Comparison of ENCODE assay signal across 1 cellular context in the genomic region with DNA sequence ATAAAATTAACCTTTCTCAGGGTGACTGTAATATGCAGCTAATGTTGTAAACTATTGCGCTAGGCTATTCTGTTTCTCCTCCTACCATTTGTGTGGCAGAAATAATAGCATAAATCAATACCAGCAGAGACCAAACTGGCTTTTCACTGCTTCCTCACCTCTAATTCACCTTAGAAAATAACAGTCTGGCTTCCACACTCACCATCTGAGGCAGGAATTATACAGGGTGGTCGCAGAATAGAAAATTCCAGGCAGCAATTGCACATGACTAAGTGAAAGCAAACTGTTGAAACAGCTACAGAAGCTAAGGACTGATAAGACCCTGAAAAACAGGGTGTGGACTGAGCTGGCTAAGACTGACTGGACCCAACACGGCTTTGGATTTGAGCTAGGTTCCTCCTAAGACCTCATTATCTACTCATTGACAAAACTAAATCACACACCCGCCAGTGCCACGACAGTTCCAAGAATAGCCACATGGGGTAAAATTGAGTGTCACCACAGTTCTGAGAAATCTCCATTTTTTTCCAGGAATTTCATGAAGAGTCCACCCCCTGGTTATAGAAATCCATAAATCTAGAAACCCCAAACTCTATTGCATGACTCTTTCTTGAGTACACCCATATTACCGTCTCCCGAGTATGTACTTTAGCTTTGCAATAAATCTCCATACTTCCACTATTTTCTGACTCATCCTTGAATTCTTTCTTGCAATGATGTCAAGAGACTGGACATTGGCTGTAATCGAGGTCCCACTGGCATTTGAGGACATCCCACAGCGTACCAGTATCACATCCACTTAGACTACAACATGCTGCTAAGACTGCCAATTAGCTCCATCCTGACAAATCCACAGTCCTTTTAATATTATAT.
TF ChIP-seq lines count a peak whose summit lies in the region.

No MANE protein-coding gene starts in this region.

TF ChIP-seq in K562, 482 proteins besides CTCF, POLR2A, EP300 and RAD21 (continued from another document and continues in another):
- TF ChIP-seq, protein P1, sequence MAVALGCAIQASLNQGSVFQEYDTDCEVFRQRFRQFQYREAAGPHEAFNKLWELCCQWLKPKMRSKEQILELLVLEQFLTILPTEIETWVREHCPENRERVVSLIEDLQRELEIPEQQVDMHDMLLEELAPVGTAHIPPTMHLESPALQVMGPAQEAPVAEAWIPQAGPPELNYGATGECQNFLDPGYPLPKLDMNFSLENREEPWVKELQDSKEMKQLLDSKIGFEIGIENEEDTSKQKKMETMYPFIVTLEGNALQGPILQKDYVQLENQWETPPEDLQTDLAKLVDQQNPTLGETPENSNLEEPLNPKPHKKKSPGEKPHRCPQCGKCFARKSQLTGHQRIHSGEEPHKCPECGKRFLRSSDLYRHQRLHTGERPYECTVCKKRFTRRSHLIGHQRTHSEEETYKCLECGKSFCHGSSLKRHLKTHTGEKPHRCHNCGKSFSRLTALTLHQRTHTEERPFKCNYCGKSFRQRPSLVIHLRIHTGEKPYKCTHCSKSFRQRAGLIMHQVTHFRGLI (CRISPR knock-in tag; IDR thresholded peaks at IDR 0.05) = 0 out of 2 replicates have a peak, but pooled peaks have one; percentile 19
- TF ChIP-seq PRMT5 (CRISPR knock-in tag; IDR thresholded peaks at IDR 0.05) = no peak
- TF ChIP-seq ZNF224 (CRISPR knock-in tag; IDR thresholded peaks at IDR 0.05) = no peak
- TF ChIP-seq, protein P2, sequence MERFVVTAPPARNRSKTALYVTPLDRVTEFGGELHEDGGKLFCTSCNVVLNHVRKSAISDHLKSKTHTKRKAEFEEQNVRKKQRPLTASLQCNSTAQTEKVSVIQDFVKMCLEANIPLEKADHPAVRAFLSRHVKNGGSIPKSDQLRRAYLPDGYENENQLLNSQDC (CRISPR knock-in tag; IDR thresholded peaks at IDR 0.05) = no peak
- no peak for TF ChIP-seq TCF15 (CRISPR knock-in tag; IDR thresholded peaks at IDR 0.05)
- TF ChIP-seq RFX1 (IDR thresholded peaks at IDR 0.05) = no peak
- no peak for TF ChIP-seq MCM3 (IDR thresholded peaks at IDR 0.05)
- no peak for TF ChIP-seq ZNF133 (CRISPR knock-in tag; IDR thresholded peaks at IDR 0.05)
- TF ChIP-seq MAFF (IDR thresholded peaks at IDR 0.05; ENCODE audit: low read length) = peak; percentile 67
- TF ChIP-seq STAT5B (CRISPR knock-in tag; IDR thresholded peaks at IDR 0.05) = no peak
- no peak for TF ChIP-seq HNRNPH1 (optimal IDR thresholded peaks at IDR 0.05; ENCODE audit: low read depth, low read length)
- 0 out of 2 replicates have a peak, but pooled peaks have one; percentile 36 for TF ChIP-seq CREB5 (CRISPR knock-in tag; IDR thresholded peaks at IDR 0.05)
- peak; percentile 24; the same call in 1 of the 2 replicates for TF ChIP-seq GABPB1 (CRISPR knock-in tag; IDR thresholded peaks at IDR 0.05)
- peak; percentile 54 for TF ChIP-seq POLR2G (IDR thresholded peaks at IDR 0.05; ENCODE audit: low read depth, low read length)
- no peak; the same call in 1 of the 2 replicates for TF ChIP-seq NFATC3 (IDR thresholded peaks at IDR 0.05)
- peak; percentile 99 for TF ChIP-seq MEF2D (tag; conservative IDR thresholded peaks at IDR 0.05; ENCODE audit: low read depth)
- no peak for TF ChIP-seq ESRRB (CRISPR knock-in tag; IDR thresholded peaks at IDR 0.05; ENCODE audit: borderline replicate concordance)
- TF ChIP-seq ZNF655 (CRISPR knock-in tag; IDR thresholded peaks at IDR 0.05) = no peak
- peak; percentile 90 for TF ChIP-seq ZNF584 (CRISPR knock-in tag; IDR thresholded peaks at IDR 0.05; ENCODE audit: low read depth)
- TF ChIP-seq HLTF (IDR thresholded peaks at IDR 0.05) = no peak
- TF ChIP-seq ZNF197 (CRISPR knock-in tag; IDR thresholded peaks at IDR 0.05; ENCODE audit: low read depth) = no peak
- TF ChIP-seq ZNF785 (CRISPR knock-in tag; IDR thresholded peaks at IDR 0.05) = no peak
- no peak for TF ChIP-seq ZC3H8 (IDR thresholded peaks at IDR 0.05)
- peak; percentile 95 for TF ChIP-seq MEF2A (IDR thresholded peaks at IDR 0.05; ENCODE audit: control insufficient read depth, low read depth, low read length)
- no peak for TF ChIP-seq FOXA1 (IDR thresholded peaks at IDR 0.05; ENCODE audit: borderline replicate concordance)
- TF ChIP-seq HMBOX1 (IDR thresholded peaks at IDR 0.05) = peak; percentile 89
- TF ChIP-seq PTRF (tag; IDR thresholded peaks at IDR 0.05) = no peak
- TF ChIP-seq E2F3 (CRISPR knock-in tag; IDR thresholded peaks at IDR 0.05) = no peak
- TF ChIP-seq MIER1 (IDR thresholded peaks at IDR 0.05; ENCODE audit: low read depth) = 0 out of 2 replicates have a peak, but pooled peaks have one; percentile 30
- no peak for TF ChIP-seq ZFX (CRISPR knock-in tag; IDR thresholded peaks at IDR 0.05)
- peak; percentile 98 for TF ChIP-seq ARID1B (IDR thresholded peaks at IDR 0.05)
- no peak for TF ChIP-seq ETS2 (tag; IDR thresholded peaks at IDR 0.05; ENCODE audit: borderline replicate concordance, poor library complexity, severe bottlenecking)
- TF ChIP-seq, protein P3, sequence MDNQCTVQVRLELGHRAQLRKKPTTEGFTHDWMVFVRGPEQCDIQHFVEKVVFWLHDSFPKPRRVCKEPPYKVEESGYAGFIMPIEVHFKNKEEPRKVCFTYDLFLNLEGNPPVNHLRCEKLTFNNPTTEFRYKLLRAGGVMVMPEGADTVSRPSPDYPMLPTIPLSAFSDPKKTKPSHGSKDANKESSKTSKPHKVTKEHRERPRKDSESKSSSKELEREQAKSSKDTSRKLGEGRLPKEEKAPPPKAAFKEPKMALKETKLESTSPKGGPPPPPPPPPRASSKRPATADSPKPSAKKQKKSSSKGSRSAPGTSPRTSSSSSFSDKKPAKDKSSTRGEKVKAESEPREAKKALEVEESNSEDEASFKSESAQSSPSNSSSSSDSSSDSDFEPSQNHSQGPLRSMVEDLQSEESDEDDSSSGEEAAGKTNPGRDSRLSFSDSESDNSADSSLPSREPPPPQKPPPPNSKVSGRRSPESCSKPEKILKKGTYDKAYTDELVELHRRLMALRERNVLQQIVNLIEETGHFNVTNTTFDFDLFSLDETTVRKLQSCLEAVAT (IDR thresholded peaks at IDR 0.05) = peak; percentile 78 to 81
- TF ChIP-seq PCBP2 (IDR thresholded peaks at IDR 0.05; ENCODE audit: low read depth, low read length, poor library complexity, severe bottlenecking) = no peak
- no peak for TF ChIP-seq RFX7 (CRISPR knock-in tag; IDR thresholded peaks at IDR 0.05)
- TF ChIP-seq, protein P4, sequence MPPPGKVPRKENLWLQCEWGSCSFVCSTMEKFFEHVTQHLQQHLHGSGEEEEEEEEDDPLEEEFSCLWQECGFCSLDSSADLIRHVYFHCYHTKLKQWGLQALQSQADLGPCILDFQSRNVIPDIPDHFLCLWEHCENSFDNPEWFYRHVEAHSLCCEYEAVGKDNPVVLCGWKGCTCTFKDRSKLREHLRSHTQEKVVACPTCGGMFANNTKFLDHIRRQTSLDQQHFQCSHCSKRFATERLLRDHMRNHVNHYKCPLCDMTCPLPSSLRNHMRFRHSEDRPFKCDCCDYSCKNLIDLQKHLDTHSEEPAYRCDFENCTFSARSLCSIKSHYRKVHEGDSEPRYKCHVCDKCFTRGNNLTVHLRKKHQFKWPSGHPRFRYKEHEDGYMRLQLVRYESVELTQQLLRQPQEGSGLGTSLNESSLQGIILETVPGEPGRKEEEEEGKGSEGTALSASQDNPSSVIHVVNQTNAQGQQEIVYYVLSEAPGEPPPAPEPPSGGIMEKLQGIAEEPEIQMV (tag; conservative IDR thresholded peaks at IDR 0.05; ENCODE audit: low read depth) = no peak
- TF ChIP-seq DACH1 (IDR thresholded peaks at IDR 0.05; ENCODE audit: partially characterized antibody) = peak; percentile 79
- TF ChIP-seq TBL1XR1 (IDR thresholded peaks at IDR 0.05; ENCODE audit: low read length in 2 of 2) = peak; percentile 71 to 98; a peak in 3 of 4 replicates
- TF ChIP-seq, protein P5, sequence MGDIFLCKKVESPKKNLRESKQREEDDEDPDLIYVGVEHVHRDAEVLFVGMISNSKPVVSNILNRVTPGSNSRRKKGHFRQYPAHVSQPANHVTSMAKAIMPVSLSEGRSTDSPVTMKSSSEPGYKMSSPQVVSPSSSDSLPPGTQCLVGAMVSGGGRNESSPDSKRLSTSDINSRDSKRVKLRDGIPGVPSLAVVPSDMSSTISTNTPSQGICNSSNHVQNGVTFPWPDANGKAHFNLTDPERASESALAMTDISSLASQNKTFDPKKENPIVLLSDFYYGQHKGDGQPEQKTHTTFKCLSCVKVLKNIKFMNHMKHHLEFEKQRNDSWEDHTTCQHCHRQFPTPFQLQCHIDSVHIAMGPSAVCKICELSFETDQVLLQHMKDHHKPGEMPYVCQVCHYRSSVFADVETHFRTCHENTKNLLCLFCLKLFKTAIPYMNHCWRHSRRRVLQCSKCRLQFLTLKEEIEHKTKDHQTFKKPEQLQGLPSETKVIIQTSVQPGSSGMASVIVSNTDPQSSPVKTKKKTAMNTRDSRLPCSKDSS (IDR thresholded peaks at IDR 0.05; ENCODE audit: low read depth, partially characterized antibody) = no peak
- no peak for TF ChIP-seq THRAP3 (IDR thresholded peaks at IDR 0.05; ENCODE audit: borderline replicate concordance)
- peak; percentile 100 for TF ChIP-seq MEIS2 (IDR thresholded peaks at IDR 0.05; ENCODE audit: partially characterized antibody)
- peak; percentile 76; the same call in 1 of the 2 replicates for TF ChIP-seq ZNF589 (CRISPR knock-in tag; IDR thresholded peaks at IDR 0.05; ENCODE audit: low read depth)
- TF ChIP-seq, protein P6, sequence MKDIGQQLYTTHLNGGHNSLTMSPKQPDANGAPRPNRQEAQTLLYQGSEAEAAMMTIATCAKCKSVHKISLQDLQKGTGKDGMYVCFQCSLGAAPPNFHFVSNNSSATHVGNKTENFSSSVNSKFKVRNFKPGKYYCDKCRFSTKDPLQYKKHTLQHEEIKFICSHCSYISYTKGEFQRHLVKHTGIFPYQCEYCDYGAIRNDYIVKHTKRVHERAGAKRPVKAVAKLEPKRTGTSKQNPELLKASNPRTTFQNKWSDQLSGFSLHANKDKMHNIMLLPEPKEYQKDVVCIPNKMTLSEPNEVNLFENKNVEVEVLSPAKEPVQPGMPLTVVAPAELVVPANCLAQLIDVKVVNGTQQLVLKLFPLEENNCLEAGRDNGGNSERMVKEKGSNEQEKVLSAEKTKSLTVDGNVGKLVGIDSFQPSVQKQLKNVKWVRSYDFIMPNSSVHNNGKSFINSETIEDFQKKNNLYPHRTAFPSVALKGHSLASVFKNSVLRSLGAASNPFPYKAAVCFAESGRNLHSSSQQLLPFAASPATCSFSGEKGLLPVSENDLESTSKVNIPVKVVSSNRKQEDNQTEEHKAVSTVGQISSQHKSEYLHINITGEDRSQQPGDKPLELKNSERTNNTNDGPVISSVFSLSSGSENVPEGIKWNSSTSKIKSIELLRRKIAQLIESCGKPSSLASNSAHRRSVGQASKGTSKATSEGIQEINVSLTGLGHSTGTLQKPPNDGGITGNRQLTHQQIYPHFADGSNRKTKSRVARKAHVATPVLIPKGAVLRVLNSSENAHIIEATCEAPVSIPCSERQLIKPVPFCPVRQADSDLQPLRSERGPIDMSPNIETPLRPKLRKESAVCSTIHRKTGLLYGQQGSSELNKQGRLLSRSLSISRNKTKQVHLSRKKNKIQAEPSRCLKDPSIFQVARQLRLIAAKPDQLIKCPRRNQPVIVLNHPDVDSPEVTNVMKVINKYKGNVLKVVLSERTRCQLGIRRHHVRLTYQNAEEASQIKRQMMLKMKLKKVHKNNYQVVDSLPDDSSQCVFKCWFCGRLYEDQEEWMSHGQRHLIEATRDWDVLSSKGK (CRISPR knock-in tag; IDR thresholded peaks at IDR 0.05) = no peak
- TF ChIP-seq, protein P7, sequence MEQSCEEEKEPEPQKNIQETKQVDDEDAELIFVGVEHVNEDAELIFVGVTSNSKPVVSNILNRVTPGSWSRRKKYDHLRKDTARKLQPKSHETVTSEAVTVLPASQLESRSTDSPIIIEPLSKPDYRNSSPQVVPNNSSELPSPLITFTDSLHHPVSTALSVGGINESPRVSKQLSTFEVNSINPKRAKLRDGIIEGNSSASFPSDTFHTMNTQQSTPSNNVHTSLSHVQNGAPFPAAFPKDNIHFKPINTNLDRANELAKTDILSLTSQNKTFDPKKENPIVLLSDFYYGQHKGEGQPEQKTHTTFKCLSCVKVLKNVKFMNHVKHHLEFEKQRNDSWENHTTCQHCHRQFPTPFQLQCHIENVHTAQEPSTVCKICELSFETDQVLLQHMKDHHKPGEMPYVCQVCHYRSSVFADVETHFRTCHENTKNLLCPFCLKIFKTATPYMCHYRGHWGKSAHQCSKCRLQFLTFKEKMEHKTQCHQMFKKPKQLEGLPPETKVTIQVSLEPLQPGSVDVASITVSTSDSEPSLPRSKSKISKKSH (CRISPR knock-in tag; IDR thresholded peaks at IDR 0.05) = no peak
- no peak for TF ChIP-seq HNRNPUL1 (IDR thresholded peaks at IDR 0.05; ENCODE audit: low read length)
- no peak for TF ChIP-seq PYGO2 (tag; IDR thresholded peaks at IDR 0.05)
- TF ChIP-seq SRSF1 (IDR thresholded peaks at IDR 0.05; ENCODE audit: low read depth, low read length) = no peak
- TF ChIP-seq ZNF232 (CRISPR knock-in tag; IDR thresholded peaks at IDR 0.05) = no peak
- TF ChIP-seq KLF1 (tag; IDR thresholded peaks at IDR 0.05) = peak; percentile 76
